In genomic region chr10:86392723-86393094, GRCh38 we compare ENCODE assay signal across 14 cellular contexts. TPM values are rescaled to one million over a fixed set of nuclear protein-coding genes. Genes with fewer than 3 reads are reported as not detected.
A peak's percentile ranks its signal among the peaks of the same experiment; 100 is the strongest.
DNase-seq lines count a peak whose midpoint lies in the region; ATAC-seq, FAIRE-seq and TF ChIP-seq lines count a peak whose summit lies in the region.
"Had no signal": no experiment of that assay in that cellular context is flagged by ENCODE, and none has a peak within 500 bp of the region (broad histone marks: within the 10 kb centered on the region; RNA-seq: fewer than 3 reads in every experiment).

No MANE protein-coding gene starts in this region.

- H3K27me3 ChIP-seq in H1 (replicated peaks in 1 of 4; ENCODE audit: control insufficient read depth in 3 of 4, extremely low read depth in 1 of 4, insufficient read depth in 3 of 4, low read length in 3 of 4) (peaks cover 0 to 15% (median 11%) of the 10 kb centered on the region in 4 experiments; a peak in 4 of 7 replicates), prostate gland (replicated peaks; ENCODE audit: insufficient read depth) (peaks cover 3% of the 10 kb centered on the region), body of pancreas (no peaks in the 10 kb centered on the region), GM23248 (replicated peaks; ENCODE audit: insufficient read depth) (peaks cover 37% of the 10 kb centered on the region)
- H3K27me3 ChIP-seq: testis had no signal

- in situ Hi-C loops in GM23248 (cut with MboI) = loop anchor here (10.0 kb wide), 1 partner anchor 192 kb away; no protein-coding TSS in a partner anchor

- peaks cover 0 to 9% (median 4%) of the 10 kb centered on the region in 4 experiments; a peak in 5 of 7 replicates for H3K4me1 ChIP-seq in H1 (replicated peaks in 1 of 4; ENCODE audit: control insufficient read depth in 3 of 4, insufficient read depth in 4 of 4, low read length in 3 of 4)
- no peaks in the 10 kb centered on the region for H3K4me1 ChIP-seq in prostate gland (replicated peaks)
- H3K4me1 ChIP-seq in body of pancreas = peaks cover 11% of the 10 kb centered on the region
- no peaks in the 10 kb centered on the region for H3K4me1 ChIP-seq in GM23248 (ENCODE audit: insufficient read depth)
- H3K4me1 ChIP-seq: breast epithelium had no signal

- H3K4me2 ChIP-seq in H1 (ENCODE audit: insufficient read depth in 1 of 2, low read depth in 2 of 2, low read length in 2 of 2) (no peak overlapping the region), GM23248 (ENCODE audit: unreplicated experiment) (no peak overlapping the region)

- H3F3A ChIP-seq in GM23248 (ENCODE audit: insufficient read depth) = no peaks in the 10 kb centered on the region

- no peak overlapping the region for H2BK120ac ChIP-seq in H1 (replicated peaks; ENCODE audit: low read depth, low read length)

- WGBS in H1 (ENCODE audit: extremely low coverage in 1 of 2, insufficient coverage in 1 of 2, insufficient read length in 1 of 2, insufficient replicate concordance in 2 of 2, low coverage in 1 of 2, low lambda C conversion rate in 2 of 2, missing lambda C conversion rate in 1 of 2), 2 experiments = 92% methylated on average over 7 of the region's 7 CpGs; no CpG with 5 or more reads in 1 of the 2 experiments
- 83% methylated on average over 7 of the region's 7 CpGs for WGBS in prostate gland
- 67 to 88% methylated on average over 7 of the region's 7 CpGs for WGBS in body of pancreas, 2 donors
- WGBS in GM23248 (ENCODE audit: low coverage in 1 of 2, low lambda C conversion rate in 2 of 2, missing lambda C conversion rate in 2 of 2), 2 experiments = 68 to 71% methylated on average over 7 of the region's 7 CpGs

- no peaks in the 10 kb centered on the region for H3K79me2 ChIP-seq in H1 (ENCODE audit: control insufficient read depth in 1 of 2, insufficient read depth in 2 of 2, low read length in 2 of 2)
- no peaks in the 10 kb centered on the region for H3K79me2 ChIP-seq in GM23248 (ENCODE audit: insufficient read depth)

- no peak for FAIRE-seq in H1 (lab: Jason Lieb, UNC)

- no peak overlapping the region for H3K9ac ChIP-seq in H1 (replicated peaks in 1 of 4; ENCODE audit: extremely low read depth in 1 of 4, low read depth in 3 of 4, low read length in 3 of 4)
- H3K9ac ChIP-seq in GM23248 = no peak overlapping the region

- TF ChIP-seq CTCF in H1 (IDR thresholded peaks at IDR 0.05; ENCODE audit: control extremely low read depth in 1 of 3, insufficient read depth in 1 of 3, low read depth in 1 of 3, low read length in 3 of 3) (no peak), prostate gland (IDR thresholded peaks at IDR 0.05) (no peak), body of pancreas (IDR thresholded peaks at IDR 0.05) (no peak)

- no peak overlapping the region for H2BK15ac ChIP-seq in H1 (ENCODE audit: low read length)

- DNase-seq in H1 (ENCODE audit: low read depth in 1 of 2, low spot score in 2 of 2) (peak in 1 of 2 experiments; percentile 37), prostate gland (ENCODE audit: low spot score) (no peak), body of pancreas (no peak), caudate nucleus (lab: John Stamatoyannopoulos, UW) (no peak), GM23248 (no peak)
- DNase-seq: activated T-cell treated with anti-CD3 and anti-CD28 coated beads, Interleukin-2, amount 50 U/mL, for 48 hours; C1 segment of cervical spinal cord; GDM1; NCI-H446; testis had no signal

- no peak overlapping the region for H4K91ac ChIP-seq in H1 (replicated peaks; ENCODE audit: insufficient read length, low read length)

- no peak overlapping the region for H4K5ac ChIP-seq in H1 (ENCODE audit: insufficient read length, low read depth, low read length)

- H2BK20ac ChIP-seq in H1 (ENCODE audit: low read length) = no peak overlapping the region

- no peak overlapping the region for H3K23ac ChIP-seq in H1 (ENCODE audit: insufficient read length)

- H3K9me3 ChIP-seq in H1 (ENCODE audit: insufficient read depth in 2 of 2, low read depth in 1 of 2, low read length in 1 of 2) (no peaks in the 10 kb centered on the region), prostate gland (no peaks in the 10 kb centered on the region), body of pancreas (no peaks in the 10 kb centered on the region), GM23248 (ENCODE audit: low read depth) (no peaks in the 10 kb centered on the region)
- H3K9me3 ChIP-seq: breast epithelium, testis had no signal

- H2AFZ ChIP-seq in H1 (ENCODE audit: low read length) (no peak overlapping the region), GM23248 (no peak overlapping the region)

- H3K9me2 ChIP-seq in GM23248 (ENCODE audit: insufficient read depth) = no peaks in the 10 kb centered on the region

- H3K4ac ChIP-seq in H1 (replicated peaks; ENCODE audit: insufficient read length, low read depth, low read length) = no peak overlapping the region

- H3K4me3 ChIP-seq in H1 (ENCODE audit: extremely low read depth in 1 of 4, insufficient read depth in 2 of 4, low read depth in 3 of 4, low read length in 4 of 4) (no peak overlapping the region), prostate gland (no peak overlapping the region), body of pancreas (no peak overlapping the region), GM23248 (no peak overlapping the region)
- H3K4me3 ChIP-seq: breast epithelium, testis had no signal

- no peak for TF ChIP-seq POLR2A in H1 (IDR thresholded peaks at IDR 0.05; ENCODE audit: control extremely low read depth in 1 of 2, low read depth in 2 of 2, low read length in 2 of 2)
- TF ChIP-seq POLR2A in prostate gland (IDR thresholded peaks at IDR 0.05) = no peak
- no peak for TF ChIP-seq POLR2A in body of pancreas (IDR thresholded peaks at IDR 0.05)

- peaks cover 9% of the 10 kb centered on the region; the same call in 1 of the 2 replicates for H3K23me2 ChIP-seq in H1 (ENCODE audit: low read depth, low read length)

- H3K27ac ChIP-seq in H1 (ENCODE audit: low read depth, low read length) (no peak overlapping the region), prostate gland (no peak overlapping the region), body of pancreas (no peak overlapping the region), caudate nucleus (ENCODE audit: low read depth, low read length) (no peak overlapping the region), GM23248 (no peak overlapping the region)
- H3K27ac ChIP-seq: breast epithelium, testis had no signal

- TF ChIP-seq RAD21 in H1 (IDR thresholded peaks at IDR 0.05 in 1 of 2, conservative IDR thresholded peaks at IDR 0.05 in 1 of 2; ENCODE audit: low read depth in 2 of 2, low read length in 2 of 2) = no peak

- POLR2A ChIA-PET in H1 (lab: Charles Lee; ENCODE audit: partially characterized antibody) = no interaction called here

- no peak overlapping the region for H3K14ac ChIP-seq in H1 (ENCODE audit: insufficient read length)

- H3K36me3 ChIP-seq in H1 (ENCODE audit: control insufficient read depth in 2 of 4, insufficient read depth in 4 of 4, low read length in 3 of 4) (no peaks in the 10 kb centered on the region), prostate gland (no peaks in the 10 kb centered on the region), body of pancreas (replicated peaks in 1 of 2; ENCODE audit: insufficient read depth in 1 of 2, low read depth in 2 of 2) (no peaks in the 10 kb centered on the region), GM23248 (ENCODE audit: low read depth) (no peaks in the 10 kb centered on the region)
- H3K36me3 ChIP-seq: breast epithelium had no signal

- no peak overlapping the region for H2AK5ac ChIP-seq in H1 (ENCODE audit: low read depth, low read length)

- TF ChIP-seq EP300 in H1 (IDR thresholded peaks at IDR 0.05; ENCODE audit: borderline replicate concordance in 1 of 2, low read depth in 2 of 2, low read length in 2 of 2) = no peak

- 0 out of 2 replicates have a peak overlapping the region, but pooled peaks have one; percentile 27 for H2BK12ac ChIP-seq in H1 (ENCODE audit: low read depth, low read length)

- H3K18ac ChIP-seq in H1 (ENCODE audit: extremely low read depth, low read length) = no peak overlapping the region

- H4K8ac ChIP-seq in H1 (ENCODE audit: extremely low read depth, insufficient read depth, low read length) = peak overlapping the region; percentile 86; the same call in 1 of the 2 replicates

- H2BK5ac ChIP-seq in H1 (ENCODE audit: low read depth, low read length) = no peak overlapping the region

- CTCF ChIA-PET in H1 (lab: Charles Lee; ENCODE audit: partially characterized antibody) = interaction anchor here (0.5 to 9.2 kb wide), 6 partner anchors 10 to 526 kb away, joined by 3 to 54 read pairs (median 3); no protein-coding TSS in a partner anchor

- no peaks in the 10 kb centered on the region for H3K79me1 ChIP-seq in H1 (ENCODE audit: low read depth, low read length)

- no peak overlapping the region for H3K56ac ChIP-seq in H1 (replicated peaks; ENCODE audit: insufficient read length, low read depth, low read length)

- ATAC-seq in GM18502 (IDR thresholded peaks at IDR 0.05; ENCODE audit: poor library complexity, unreplicated experiment) (peak; percentile 34), GM21360 (IDR thresholded peaks at IDR 0.05; ENCODE audit: unreplicated experiment) (peak; percentile 58), HG03045 (IDR thresholded peaks at IDR 0.05; ENCODE audit: unreplicated experiment) (peak; percentile 41), body of pancreas (no peak)

- intact Hi-C loops in prostate gland (cut with DNase I) = no loop called here
- intact Hi-C loops in body of pancreas (cut with DNase I) = loop anchor here (5.0 kb wide), 1 partner anchor 190 kb away; no protein-coding TSS in a partner anchor

- H4K20me1 ChIP-seq in H1 (replicated peaks in 1 of 2; ENCODE audit: control insufficient read depth in 1 of 2, insufficient read depth in 2 of 2, low read length in 2 of 2) (peaks cover 0 to 2% of the 10 kb centered on the region in 2 experiments), GM23248 (ENCODE audit: insufficient read depth) (no peaks in the 10 kb centered on the region)

RNA-seq across cellular contexts. Expression of gene GRID1, which starts 26.1 kb away (rescaled TPM):
- 0.15 and 0.22 TPM in 2 replicates for total RNA-seq in H1 (2021; fragmentation: NEBNext Ultra II Directional; extraction: Animal tissue kit (Norgen Biotek cat#: 25700))
- polyA plus RNA-seq in H1 (2011; rRNA removed) (0.30 and 0.31 TPM in 2 replicates), GM23248 (2016; fragmentation: Nextera tagmentation; extraction: Ambion mirVana) (not detected in 2 replicates)
- polyA plus RNA-seq in H1 (2011; cell fraction: cytosol; rRNA removed) = 0.21 TPM
- 0.34 TPM for polyA plus RNA-seq in H1 (2011; cell fraction: nucleus; rRNA removed)
- polyA plus RNA-seq in H1 (2012, experiment 1 of 2) = 0.24 to 0.65 TPM (median 0.29 TPM) in 4 replicates
- 0.18 TPM for polyA plus RNA-seq in H1 (2012, experiment 2 of 2)
- 0.32 TPM for polyA plus RNA-seq in H1 (2013, experiment 1 of 2)
- polyA plus RNA-seq in H1 (2013, experiment 2 of 2) = 0.39 TPM
- polyA minus RNA-seq in H1 (2011; rRNA and poly(A)+ RNA removed) = 0.88 and 1.3 TPM in 2 replicates
- polyA minus RNA-seq in H1 (2011; cell fraction: cytosol; rRNA and poly(A)+ RNA removed) = 0.37 TPM
- 2.6 TPM for polyA minus RNA-seq in H1 (2011; cell fraction: nucleus; rRNA and poly(A)+ RNA removed)
- total RNA-seq in prostate gland (1 to 10 TPM; 1.0 to 10.0 TPM), body of pancreas (1 to 10 TPM; 1.0 to 1.6 TPM)
- total RNA-seq in GM23248 (2014; rRNA removed; shearing (Covaris generic)) = not detected in 2 replicates
